ENCODE assay signal across 10 cellular contexts in the genomic region with DNA sequence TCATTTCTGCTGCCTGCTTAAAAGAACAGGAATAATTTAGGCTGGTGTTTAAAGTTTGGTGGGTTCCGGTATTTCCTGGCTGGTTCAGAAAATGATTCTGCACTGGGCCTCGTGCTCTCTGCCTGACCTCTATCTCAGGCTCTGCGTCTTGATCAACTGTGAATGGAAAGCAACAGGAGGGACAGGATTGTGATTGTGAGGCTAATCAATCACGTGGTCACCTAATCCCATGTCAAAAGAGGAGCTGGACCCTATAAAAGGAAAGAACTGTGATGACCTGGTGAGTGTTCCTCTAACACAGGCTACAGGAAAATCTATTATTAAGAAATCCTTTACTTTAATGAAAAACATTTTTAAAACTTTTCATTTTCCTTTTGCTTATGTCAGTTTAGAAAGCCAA. TPM values are rescaled to one million over a fixed set of nuclear protein-coding genes. Genes with fewer than 3 reads are reported as not detected.
DNase-seq lines count a peak whose midpoint lies in the region; ATAC-seq and TF ChIP-seq lines count a peak whose summit lies in the region.
"Had no signal": no experiment of that assay in that cellular context is flagged by ENCODE, and none has a peak within 500 bp of the region (broad histone marks: within the 10 kb centered on the region; RNA-seq: fewer than 3 reads in every experiment).

A gene with protein sequence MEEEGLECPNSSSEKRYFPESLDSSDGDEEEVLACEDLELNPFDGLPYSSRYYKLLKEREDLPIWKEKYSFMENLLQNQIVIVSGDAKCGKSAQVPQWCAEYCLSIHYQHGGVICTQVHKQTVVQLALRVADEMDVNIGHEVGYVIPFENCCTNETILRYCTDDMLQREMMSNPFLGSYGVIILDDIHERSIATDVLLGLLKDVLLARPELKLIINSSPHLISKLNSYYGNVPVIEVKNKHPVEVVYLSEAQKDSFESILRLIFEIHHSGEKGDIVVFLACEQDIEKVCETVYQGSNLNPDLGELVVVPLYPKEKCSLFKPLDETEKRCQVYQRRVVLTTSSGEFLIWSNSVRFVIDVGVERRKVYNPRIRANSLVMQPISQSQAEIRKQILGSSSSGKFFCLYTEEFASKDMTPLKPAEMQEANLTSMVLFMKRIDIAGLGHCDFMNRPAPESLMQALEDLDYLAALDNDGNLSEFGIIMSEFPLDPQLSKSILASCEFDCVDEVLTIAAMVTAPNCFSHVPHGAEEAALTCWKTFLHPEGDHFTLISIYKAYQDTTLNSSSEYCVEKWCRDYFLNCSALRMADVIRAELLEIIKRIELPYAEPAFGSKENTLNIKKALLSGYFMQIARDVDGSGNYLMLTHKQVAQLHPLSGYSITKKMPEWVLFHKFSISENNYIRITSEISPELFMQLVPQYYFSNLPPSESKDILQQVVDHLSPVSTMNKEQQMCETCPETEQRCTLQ (minus strand): TSS at position 101 of the 400 bp plus-strand sequence. CDS start 468 bp downstream, outside the sequence.

- H3K4me1 ChIP-seq in HUES48 (ENCODE audit: control insufficient read depth, insufficient read depth, low read length), result peaks cover 32% of the 10 kb centered on the region

- peak within 1 kb of the TSS; percentile 52 for H3K27ac Mint-ChIP-seq in MCF 10A (ENCODE audit: low read depth, unreplicated experiment)
- H3K27ac Mint-ChIP-seq: memory B cell had no signal

- H3K9me3 Mint-ChIP-seq in MCF 10A (ENCODE audit: unreplicated experiment), result no peaks in the 10 kb centered on the region
- H3K9me3 Mint-ChIP-seq: memory B cell had no signal

- BruUV-seq in MCF 10A (replicated peaks; lab: Mats Ljungman, UMichigan), result no TSS peak

- POLR2A ChIA-PET in MCF 10A (lab: Yijun Ruan, JAX), result no interaction called here
- POLR2A ChIA-PET in HEK293T (lab: Yijun Ruan, JAX), result no interaction called here

- CTCF ChIA-PET in MCF 10A (lab: Yijun Ruan, JAX) (interaction anchor here (0.5 to 1.8 kb wide), 2 partner anchors 12 to 80 kb away, joined by 3 to 13 read pairs; no protein-coding TSS in a partner anchor), HEK293T (lab: Yijun Ruan, JAX) (no interaction called here)

- no peak within 1 kb of the TSS for H3K4me3 Mint-ChIP-seq in MCF 10A (ENCODE audit: unreplicated experiment)
- H3K4me3 Mint-ChIP-seq: memory B cell had no signal

- H3K27me3 Mint-ChIP-seq in MCF 10A (ENCODE audit: insufficient read depth, unreplicated experiment), result no peaks in the 10 kb centered on the region
- H3K27me3 Mint-ChIP-seq: memory B cell had no signal

- no peaks in the 10 kb centered on the region for H3K27me3 ChIP-seq in HUES48 (ENCODE audit: control insufficient read depth, insufficient read depth, low read length)

- DNase-seq in MCF 10A (ENCODE audit: unreplicated experiment), result no peak
- DNase-seq in sciatic nerve (ENCODE audit: low spot score), result no peak
- no peak for DNase-seq in HUDEP-2 (lab: John Stamatoyannopoulos, UW; ENCODE audit: unreplicated experiment in 76 of 76)
- no peak for DNase-seq in HEK293T (ENCODE audit: extremely low spot score)
- DNase-seq: NCI-H524 treated with DMSO at 0.1 percent for 48 hours had no signal

- intact Hi-C loops in MCF 10A (cut with micrococcal nuclease) (no loop called here), sciatic nerve (cut with DNase I) (no loop called here)

- H3K9ac ChIP-seq in HUES48 (ENCODE audit: low read depth, low read length), result peak within 1 kb of the TSS; percentile 29

- peak within 1 kb of the TSS; percentile 50 for H3K4me3 ChIP-seq in HUES48 (ENCODE audit: low read depth, low read length)
- H3K4me3 ChIP-seq in iPS-18c (ENCODE audit: insufficient read depth, low read depth, low read length), result peak within 1 kb of the TSS; percentile 2; the same call in 1 of the 2 replicates

- peaks cover 6% of the 10 kb centered on the region; the same call in 1 of the 2 replicates for H3K36me3 ChIP-seq in HUES48 (ENCODE audit: control insufficient read depth, insufficient read depth, low read length)

- TF ChIP-seq CTCF in MCF 10A (IDR thresholded peaks at IDR 0.05; ENCODE audit: unreplicated experiment), result no peak

- ATAC-seq in sciatic nerve, result no peak
- ATAC-seq in GM21825 (IDR thresholded peaks at IDR 0.05; ENCODE audit: unreplicated experiment), result no peak
- no peak for ATAC-seq in HG03442 (IDR thresholded peaks at IDR 0.05; ENCODE audit: unreplicated experiment)

- H3K4me1 Mint-ChIP-seq in MCF 10A (ENCODE audit: insufficient read depth, unreplicated experiment), result peaks cover 16% of the 10 kb centered on the region
- H3K4me1 Mint-ChIP-seq: memory B cell had no signal

- H3K27ac ChIP-seq in HUES48 (ENCODE audit: low read depth, low read length), result peak within 1 kb of the TSS; percentile 90

- H3K36me3 Mint-ChIP-seq in MCF 10A (ENCODE audit: insufficient read depth, unreplicated experiment), result peaks cover 14% of the 10 kb centered on the region

- H3K9me3 ChIP-seq in HUES48 (ENCODE audit: control insufficient read depth, insufficient read depth, low read length) (peaks cover 10% of the 10 kb centered on the region), iPS-18c (ENCODE audit: control insufficient read depth, insufficient read depth, low read length) (no peaks in the 10 kb centered on the region)

TF ChIP-seq in HEK293T, 16 proteins besides CTCF, POLR2A, EP300 and RAD21:
- no peak for TF ChIP-seq FOXK2 (IDR thresholded peaks at IDR 0.05)

RNA-seq across cellular contexts. Expression of the gene that starts here (rescaled TPM):
- total RNA-seq in MCF 10A (2022), result 36.5 and 45.6 TPM in 2 replicates
- total RNA-seq in sciatic nerve, result 20.8 TPM
